ENCODE assay signal across 1 cellular context in the genomic region with DNA sequence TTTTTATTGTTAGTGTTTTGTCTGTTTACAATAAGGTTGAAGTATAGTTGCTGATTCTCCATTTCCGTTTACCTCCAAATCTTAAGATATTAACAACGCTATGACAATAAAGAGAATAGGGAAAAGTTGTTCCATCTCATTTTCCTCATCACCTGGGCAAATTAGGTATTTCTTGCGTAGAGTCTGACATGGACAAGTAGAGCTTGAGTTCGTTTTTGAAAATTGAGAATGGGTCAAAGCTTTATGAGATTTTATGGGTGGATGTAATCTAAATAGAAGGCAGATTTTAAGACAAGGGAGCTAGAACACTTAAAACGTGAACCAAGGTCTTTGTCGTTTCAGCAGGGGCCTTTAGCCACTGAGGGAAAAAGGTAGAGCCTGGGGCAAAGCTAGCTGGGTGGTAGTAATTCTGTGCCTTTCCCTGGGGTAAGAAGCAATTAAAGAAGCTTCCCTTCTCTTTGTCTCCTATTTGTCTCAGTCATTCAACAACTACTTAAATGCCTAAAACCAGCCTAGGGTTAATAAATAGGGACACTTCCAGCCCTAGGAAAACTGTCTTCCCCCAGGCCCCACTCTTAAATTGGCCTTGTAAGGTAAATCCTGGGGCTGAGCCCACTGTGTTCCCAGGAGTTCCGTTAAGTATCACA.
TF ChIP-seq lines count a peak whose summit lies in the region.

No MANE protein-coding gene starts in this region.

TF ChIP-seq in SK-N-SH, 30 proteins besides CTCF, POLR2A, EP300 and RAD21 (continued from another document):
- TF ChIP-seq REST (IDR thresholded peaks at IDR 0.05; ENCODE audit: low read depth, low read length) (no peak), EZH2phosphoT487 (IDR thresholded peaks at IDR 0.05; ENCODE audit: borderline replicate concordance, low read depth) (no peak), FOXM1 (IDR thresholded peaks at IDR 0.05; ENCODE audit: low read depth) (no peak), POLR2AphosphoS5 (IDR thresholded peaks at IDR 0.05; ENCODE audit: low read depth, low read length) (no peak), ZBTB33 (IDR thresholded peaks at IDR 0.05; ENCODE audit: borderline replicate concordance, low read depth) (no peak), CHD2 (IDR thresholded peaks at IDR 0.05; ENCODE audit: low read length, partially characterized antibody) (no peak), TCF12 (IDR thresholded peaks at IDR 0.05) (no peak)
